Comparison of ENCODE assay signal across 34 cellular contexts in genomic region chr17:75612906-75613626, GRCh38. TPM values are rescaled to one million over a fixed set of nuclear protein-coding genes. Genes with fewer than 3 reads are reported as not detected.
"Had no signal": no experiment of that assay in that cellular context is flagged by ENCODE, and none has a peak within 500 bp of the region (broad histone marks: within the 10 kb centered on the region; RNA-seq: fewer than 3 reads in every experiment).

No MANE protein-coding gene starts in this region.

- H3K4me1 Mint-ChIP-seq: activated naive CD4-positive, alpha-beta T cell treated with anti-CD3 and anti-CD28 coated beads, Interleukin-2, amount 10 ng/mL, durations not matched to agents 7 days and 5 days; activated naive CD8-positive, alpha-beta T cell treated with anti-CD3 and anti-CD28 coated beads, Interleukin-2, amount 50 U/mL, for 24 hours; brain had no signal

- H3K27ac Mint-ChIP-seq: activated B cell treated with CpG ODN at 0.5 μM for 24 hours; activated CD4-positive, alpha-beta memory T cell treated with anti-CD3 and anti-CD28 coated beads for 36 hours; activated naive CD4-positive, alpha-beta T cell treated with anti-CD3 and anti-CD28 coated beads, Interleukin-2, amount 10 ng/mL, durations not matched to agents 7 days and 5 days; activated naive CD8-positive, alpha-beta T cell; activated naive CD8-positive, alpha-beta T cell treated with anti-CD3 and anti-CD28 coated beads, Interleukin-2, amount 50 U/mL, for 24 hours; activated T-helper 1 cell treated with anti-CD3 and anti-CD28 coated beads, Interleukin-12 subunit alpha, Interleukin-12 subunit beta, Interleukin-2, Interleukin-4 antibody, amounts not matched to agents 30 ng/mL and 10 ng/mL and 1 ng/mL, durations not matched to agents 14 hours and 24 hours and 36 hours had no signal

- H3K9me3 Mint-ChIP-seq: activated B cell treated with CpG ODN at 0.5 μM for 24 hours; activated CD4-positive, alpha-beta memory T cell treated with anti-CD3 and anti-CD28 coated beads for 36 hours; activated naive CD4-positive, alpha-beta T cell treated with anti-CD3 and anti-CD28 coated beads, Interleukin-2, amount 10 ng/mL, durations not matched to agents 7 days and 5 days; activated naive CD8-positive, alpha-beta T cell treated with anti-CD3 and anti-CD28 coated beads, Interleukin-2, amount 50 U/mL, for 24 hours; activated T-cell treated with anti-CD3 and anti-CD28 coated beads, Interleukin-2, amount 50 U/mL, for 4 hours; activated T-helper 1 cell treated with anti-CD3 and anti-CD28 coated beads, Interleukin-12 subunit alpha, Interleukin-12 subunit beta, Interleukin-2, Interleukin-4 antibody, amounts not matched to agents 30 ng/mL and 10 ng/mL and 1 ng/mL, durations not matched to agents 14 hours and 24 hours and 36 hours; brain had no signal

- H3K36me3 Mint-ChIP-seq: activated CD4-positive, alpha-beta memory T cell treated with anti-CD3 and anti-CD28 coated beads for 36 hours; activated naive CD4-positive, alpha-beta T cell treated with anti-CD3 and anti-CD28 coated beads, Interleukin-2, amount 10 ng/mL, durations not matched to agents 7 days and 5 days; brain had no signal

- H3K4me3 Mint-ChIP-seq: activated B cell treated with CpG ODN at 0.5 μM for 24 hours; activated CD4-positive, alpha-beta memory T cell treated with anti-CD3 and anti-CD28 coated beads for 36 hours; activated naive CD4-positive, alpha-beta T cell treated with anti-CD3 and anti-CD28 coated beads, Interleukin-2, amount 10 ng/mL, durations not matched to agents 7 days and 5 days; activated naive CD8-positive, alpha-beta T cell; activated naive CD8-positive, alpha-beta T cell treated with anti-CD3 and anti-CD28 coated beads, Interleukin-2, amount 50 U/mL, for 24 hours; activated T-cell treated with anti-CD3 and anti-CD28 coated beads, Interleukin-2, amount 50 U/mL, for 4 hours; activated T-helper 1 cell treated with anti-CD3 and anti-CD28 coated beads, Interleukin-12 subunit alpha, Interleukin-12 subunit beta, Interleukin-2, Interleukin-4 antibody, amounts not matched to agents 30 ng/mL and 10 ng/mL and 1 ng/mL, durations not matched to agents 14 hours and 24 hours and 36 hours; brain had no signal

- DNase-seq: activated B cell treated with CpG ODN at 0.5 μM for 24 hours; activated CD4-positive, alpha-beta memory T cell treated with anti-CD3 and anti-CD28 coated beads for 36 hours; activated CD4-positive, alpha-beta T cell treated with anti-CD3 and anti-CD28 coated beads for 4 hours; activated CD4-positive, alpha-beta T cell treated with anti-CD3 and anti-CD28 coated beads, Interleukin-2, amount 50 U/mL, for 1 hour; activated CD4-positive, CD25-positive, alpha-beta regulatory T cell treated with anti-CD3 and anti-CD28 coated beads, Interleukin-2, amount 50 U/mL, for 72 hours; activated CD8-positive, alpha-beta memory T cell treated with anti-CD3 and anti-CD28 coated beads, Interleukin-2, amount 50 U/mL, for 4 hours; activated effector memory CD4-positive, alpha-beta T cell treated with Interleukin-2 at 50 U/mL for 16 hours; activated naive CD4-positive, alpha-beta T cell treated with anti-CD3 and anti-CD28 coated beads, Interleukin-2, amount 10 ng/mL, durations not matched to agents 7 days and 5 days; activated naive CD8-positive, alpha-beta T cell treated with anti-CD3 and anti-CD28 coated beads, Interleukin-2, amount 50 U/mL, for 24 hours; activated T-cell treated with anti-CD3 and anti-CD28 coated beads for 4 hours; activated T-cell treated with anti-CD3 and anti-CD28 coated beads, Interleukin-2, amount 50 U/mL, for 4 hours; anterior cingulate cortex; caudate nucleus; Karpas-422; NCI-H1105; NCI-H1417 treated with DMSO at 0.1 percent for 48 hours; NCI-H187 treated with DMSO at 0.1 percent for 48 hours; NCI-H2081; NCI-H226; NCI-H446 treated with DMSO at 0.1 percent for 48 hours; NCI-H524 treated with DMSO at 0.1 percent for 48 hours; NK-92 treated with Interleukin-12 subunit alpha and Interleukin-12 subunit beta, amount 100 ng/mL, for 24 hours; PC-9; SIG-M5; SW 1271; T-helper 1 cell; T-helper 2 cell; T-helper 9 cell had no signal

- H3K27ac ChIP-seq: PC-9, RWPE1, VCaP had no signal

- H3K27me3 Mint-ChIP-seq: activated B cell treated with CpG ODN at 0.5 μM for 24 hours; activated CD4-positive, alpha-beta memory T cell treated with anti-CD3 and anti-CD28 coated beads for 36 hours; activated naive CD4-positive, alpha-beta T cell treated with anti-CD3 and anti-CD28 coated beads, Interleukin-2, amount 10 ng/mL, durations not matched to agents 7 days and 5 days; activated naive CD8-positive, alpha-beta T cell; activated naive CD8-positive, alpha-beta T cell treated with anti-CD3 and anti-CD28 coated beads, Interleukin-2, amount 50 U/mL, for 24 hours had no signal

- H3K4me3 ChIP-seq: PC-9 had no signal

RNA-seq across cellular contexts. Expression of gene SMIM5, which starts 20.2 kb away (rescaled TPM):
- total RNA-seq: activated CD4-positive, alpha-beta memory T cell treated with anti-CD3 and anti-CD28 coated beads for 36 hours; activated T-helper 1 cell treated with anti-CD3 and anti-CD28 coated beads, Interleukin-12 subunit alpha, Interleukin-12 subunit beta, Interleukin-2, Interleukin-4 antibody, amounts not matched to agents 30 ng/mL and 10 ng/mL and 1 ng/mL, durations not matched to agents 14 hours and 24 hours and 36 hours; SK-MEL-5 had no signal
